Comparison of ENCODE assay signal across 15 cellular contexts in genomic region chr5:143231973-143232812, GRCh38.
A peak's percentile ranks its signal among the peaks of the same experiment; 100 is the strongest.
DNase-seq lines count a peak whose midpoint lies in the region; ATAC-seq, FAIRE-seq and TF ChIP-seq lines count a peak whose summit lies in the region.
"Had no signal": no experiment of that assay in that cellular context is flagged by ENCODE, and none has a peak within 500 bp of the region (broad histone marks: within the 10 kb centered on the region; RNA-seq: fewer than 3 reads in every experiment).

No MANE protein-coding gene starts in this region.

- intact Hi-C loops in upper lobe of right lung (cut with DNase I), result no loop called here

- H4K20me1 ChIP-seq in OCI-LY1 (ENCODE audit: insufficient read depth, low read length), result no peaks in the 10 kb centered on the region

- H3K4me3 ChIP-seq in OCI-LY1 (ENCODE audit: low read depth, low read length, poor library complexity, severe bottlenecking) (no peak overlapping the region), upper lobe of right lung (no peak overlapping the region)
- H3K4me3 ChIP-seq: body of pancreas, vagina had no signal

- ATAC-seq in HG02938 (IDR thresholded peaks at IDR 0.05; ENCODE audit: unreplicated experiment) (peak; percentile 33), upper lobe of right lung (no peak)
- ATAC-seq: activated CD8-positive, alpha-beta memory T cell treated with anti-CD3 and anti-CD28 coated beads, Interleukin-2, amount 10 ng/mL, durations not matched to agents 7 days and 5 days; body of pancreas; stimulated activated naive CD8-positive, alpha-beta T cell treated with anti-CD3 and anti-CD28 coated beads, Interleukin-15, Interleukin-2, amounts not matched to agents 100 U/mL and 50 U/mL, for 24 hours had no signal

- no peak overlapping the region for H3K4me2 ChIP-seq in OCI-LY1 (ENCODE audit: low read length)

- H3K27ac ChIP-seq in OCI-LY1 (ENCODE audit: low read depth, low read length, poor library complexity, severe bottlenecking), result peak overlapping the region; percentile 100
- peak overlapping the region; percentile 24 for H3K27ac ChIP-seq in upper lobe of right lung
- H3K27ac ChIP-seq: body of pancreas, vagina, VCaP had no signal

- in situ Hi-C loops in G401 (cut with HindIII; ENCODE audit: low sequenced_read_pairs), result no loop called here

- H3K9me3 ChIP-seq in OCI-LY1 (ENCODE audit: low read length) (no peaks in the 10 kb centered on the region), upper lobe of right lung (no peaks in the 10 kb centered on the region)
- H3K9me3 ChIP-seq: body of pancreas, vagina had no signal

- H3K27me3 ChIP-seq in OCI-LY1 (ENCODE audit: insufficient read depth, low read length) (no peaks in the 10 kb centered on the region), upper lobe of right lung (no peaks in the 10 kb centered on the region)
- H3K27me3 ChIP-seq: body of pancreas, vagina had no signal

- peak; percentile 30 for DNase-seq in GM19239 (ENCODE audit: insufficient read length, low spot score)
- DNase-seq in upper lobe of right lung, result no peak
- DNase-seq in G401 (ENCODE audit: low spot score), result no peak
- no peak for DNase-seq in effector CD8-positive, alpha-beta T cell (lab: John Stamatoyannopoulos, UW)
- no peak for DNase-seq in stimulated activated naive CD4-positive, alpha-beta T cell treated with Interleukin-2 at 50 U/mL for 16 hours (lab: John Stamatoyannopoulos, UW)
- DNase-seq: activated naive CD4-positive, alpha-beta T cell treated with Interleukin-2 at 50 U/mL for 16 hours; body of pancreas; effector memory CD4-positive, alpha-beta T cell; NCI-H1105; stimulated activated naive CD8-positive, alpha-beta T cell treated with anti-CD3 and anti-CD28 coated beads, Interleukin-15, Interleukin-2, amounts not matched to agents 100 U/mL and 50 U/mL, for 24 hours had no signal

- FAIRE-seq in GM19239 (lab: Jason Lieb, UNC), result peak; percentile 97

- H2AFZ ChIP-seq in OCI-LY1 (ENCODE audit: low read length), result no peak overlapping the region

- TF ChIP-seq CTCF in OCI-LY1 (IDR thresholded peaks at IDR 0.05; ENCODE audit: low read length), result no peak
- TF ChIP-seq CTCF in upper lobe of right lung (IDR thresholded peaks at IDR 0.05), result no peak

- H3K36me3 ChIP-seq in OCI-LY1 (ENCODE audit: insufficient read depth, low read length), result no peaks in the 10 kb centered on the region
- no peaks in the 10 kb centered on the region for H3K36me3 ChIP-seq in upper lobe of right lung
- H3K36me3 ChIP-seq: vagina had no signal

- no peaks in the 10 kb centered on the region for H3K9me2 ChIP-seq in OCI-LY1 (ENCODE audit: low read depth, low read length)

- no peak overlapping the region; the same call in 1 of the 2 replicates for H3K9ac ChIP-seq in OCI-LY1 (ENCODE audit: low read length)

- no peaks in the 10 kb centered on the region for H3K79me2 ChIP-seq in OCI-LY1 (ENCODE audit: insufficient read depth, low read length)

- H3K4me1 ChIP-seq in OCI-LY1 (ENCODE audit: insufficient read depth, low read length, severe bottlenecking), result peaks cover 57% of the 10 kb centered on the region
- peaks cover 10% of the 10 kb centered on the region for H3K4me1 ChIP-seq in upper lobe of right lung

- H3F3A ChIP-seq in OCI-LY1 (ENCODE audit: insufficient read depth, low read length), result 0 out of 2 replicates have a peak, but pooled peaks cover 7% of the 10 kb centered on the region
